2 cellular contexts compared by ENCODE assay signal in genomic region chr1:47873332-47873731, GRCh38.
TF ChIP-seq lines count a peak whose summit lies in the region.

No MANE protein-coding gene starts in this region.

TF ChIP-seq in HepG2, 621 proteins besides CTCF, POLR2A, EP300 and RAD21 (continued from another document):
- TF ChIP-seq ZNF609 (CRISPR knock-in tag; IDR thresholded peaks at IDR 0.05; ENCODE audit: borderline replicate concordance) (no peak), ZFY (CRISPR knock-in tag; IDR thresholded peaks at IDR 0.05) (no peak), ZNF766 (CRISPR knock-in tag; IDR thresholded peaks at IDR 0.05; ENCODE audit: borderline replicate concordance) (no peak), ZNF569 (CRISPR knock-in tag; IDR thresholded peaks at IDR 0.05; ENCODE audit: borderline replicate concordance) (no peak), TOE1 (CRISPR knock-in tag; IDR thresholded peaks at IDR 0.05) (no peak), PAXIP1 (CRISPR knock-in tag; conservative IDR thresholded peaks at IDR 0.05) (0 out of 2 replicates have a peak, but pooled peaks have one; percentile 6), STAG1 (CRISPR knock-in tag; IDR thresholded peaks at IDR 0.05) (no peak), MAFF (IDR thresholded peaks at IDR 0.05; ENCODE audit: low read depth, low read length) (no peak), MAX (IDR thresholded peaks at IDR 0.05) (peak; percentile 59; the same call in 1 of the 2 replicates), ZNF687 (CRISPR knock-in tag; IDR thresholded peaks at IDR 0.05) (peak; percentile 78), SMARCC2 (IDR thresholded peaks at IDR 0.05) (no peak), HNF4G (IDR thresholded peaks at IDR 0.05; ENCODE audit: borderline replicate concordance, low read depth, low read length) (no peak), HNF4G (CRISPR knock-in tag; IDR thresholded peaks at IDR 0.05; ENCODE audit: borderline replicate concordance, low read depth) (no peak)

TF ChIP-seq in K562, 482 proteins besides CTCF, POLR2A, EP300 and RAD21 (continued from another document):
- TF ChIP-seq ARID3A (IDR thresholded peaks at IDR 0.05; ENCODE audit: borderline replicate concordance, low read depth, low read length) (no peak), SAFB (IDR thresholded peaks at IDR 0.05; ENCODE audit: borderline replicate concordance, low read depth, low read length) (no peak), ETV6 (IDR thresholded peaks at IDR 0.05; ENCODE audit: borderline replicate concordance in 1 of 2, low read depth in 2 of 2, low read length in 1 of 2) (no peak), ETV6 (CRISPR knock-in tag; IDR thresholded peaks at IDR 0.05; ENCODE audit: borderline replicate concordance) (no peak), ZNF740 (CRISPR knock-in tag; IDR thresholded peaks at IDR 0.05) (no peak), ZNF740 (tag; IDR thresholded peaks at IDR 0.05) (no peak), NFRKB (IDR thresholded peaks at IDR 0.05; ENCODE audit: low read depth) (no peak), NCOR1 (IDR thresholded peaks at IDR 0.05) (no peak), SP1 (CRISPR knock-in tag; IDR thresholded peaks at IDR 0.05) (no peak), MAFK (IDR thresholded peaks at IDR 0.05; ENCODE audit: low read length) (no peak), SFPQ (IDR thresholded peaks at IDR 0.05; ENCODE audit: low read depth, low read length) (no peak), DNMT1 (IDR thresholded peaks at IDR 0.05) (no peak), ZNF23 (CRISPR knock-in tag; IDR thresholded peaks at IDR 0.05) (no peak), TAL1 (IDR thresholded peaks at IDR 0.05) (no peak), EZH2 (IDR thresholded peaks at IDR 0.05; ENCODE audit: borderline replicate concordance, low read depth, low read length) (no peak)
